Comparison of ENCODE assay signal across 1 cellular context in genomic region chr11:19931141-19931767, GRCh38.
TF ChIP-seq lines count a peak whose summit lies in the region.

No MANE protein-coding gene starts in this region.

TF ChIP-seq in WTC11, 78 proteins besides CTCF, POLR2A, EP300 and RAD21 (continued from another document):
- TF ChIP-seq ZNF532 (CRISPR knock-in tag; IDR thresholded peaks at IDR 0.05; ENCODE audit: borderline replicate concordance) (no peak), ZNF138 (CRISPR knock-in tag; conservative IDR thresholded peaks at IDR 0.05) (no peak), USF1 (CRISPR knock-in tag; IDR thresholded peaks at IDR 0.05) (no peak), ARID4B (CRISPR knock-in tag; IDR thresholded peaks at IDR 0.05; ENCODE audit: borderline replicate concordance) (no peak), E2F4 (CRISPR knock-in tag; IDR thresholded peaks at IDR 0.05; ENCODE audit: borderline replicate concordance, low read depth) (no peak), ELF4 (CRISPR knock-in tag; IDR thresholded peaks at IDR 0.05; ENCODE audit: low read depth) (no peak), ETV6 (CRISPR knock-in tag; IDR thresholded peaks at IDR 0.05) (no peak), HMGA2 (CRISPR knock-in tag; IDR thresholded peaks at IDR 0.05) (no peak), NR2C2 (CRISPR knock-in tag; IDR thresholded peaks at IDR 0.05) (no peak), ZNF416 (CRISPR knock-in tag; IDR thresholded peaks at IDR 0.05) (no peak), ERG (CRISPR knock-in tag; IDR thresholded peaks at IDR 0.05) (no peak), ATF3 (CRISPR knock-in tag; conservative IDR thresholded peaks at IDR 0.05) (no peak), JAZF1 (CRISPR knock-in tag; IDR thresholded peaks at IDR 0.05) (no peak)
